ENCODE assay signal across 29 cellular contexts in genomic region chr10:133123050-133123745, GRCh38. TPM values are rescaled to one million over a fixed set of nuclear protein-coding genes. Genes with fewer than 3 reads are reported as not detected.
DNase-seq lines count a peak whose midpoint lies in the region; ATAC-seq lines count a peak whose summit lies in the region.
"Had no signal": no experiment of that assay in that cellular context is flagged by ENCODE, and none has a peak within 500 bp of the region (broad histone marks: within the 10 kb centered on the region; RNA-seq: fewer than 3 reads in every experiment).

No MANE protein-coding gene starts in this region.

- ATAC-seq in activated CD4-positive, alpha-beta T cell treated with anti-CD3 and anti-CD28 coated beads for 36 hours: peak; percentile 76
- peak; percentile 41 to 46 for ATAC-seq in stimulated activated naive B cell treated with anti-CD40 and anti-IgM and Interleukin-4, amounts not matched to agents 10 μg/mL and 1 μg/mL and 100 μg/mL, for 72 hours (replicated peaks)
- ATAC-seq in HG02759 (IDR thresholded peaks at IDR 0.05; ENCODE audit: unreplicated experiment): no peak
- ATAC-seq: gastrocnemius medialis, left colon had no signal

- peaks cover 8% of the 10 kb centered on the region for H3K9me3 Mint-ChIP-seq in activated CD4-positive, alpha-beta T cell treated with anti-CD3 and anti-CD28 coated beads for 36 hours (ENCODE audit: low read depth)
- peaks cover 8 to 10% of the 10 kb centered on the region in 2 donors for H3K9me3 Mint-ChIP-seq in stimulated activated naive B cell treated with anti-CD40 and anti-IgM and Interleukin-4, amounts not matched to agents 10 μg/mL and 1 μg/mL and 100 μg/mL, for 72 hours

- peak; percentile 69 for DNase-seq in activated CD4-positive, alpha-beta T cell treated with anti-CD3 and anti-CD28 coated beads for 36 hours
- no peak for DNase-seq in activated CD4-positive, alpha-beta T cell treated with anti-CD3 and anti-CD28 coated beads for 4 hours
- DNase-seq in stimulated activated CD4-positive, alpha-beta T cell treated with anti-CD3 and anti-CD28 coated beads, Interleukin-1b, Interleukin-23, amount 100 ng/mL, for 48 hours: peak; percentile 30
- DNase-seq in stimulated activated CD4-positive, alpha-beta T cell treated with anti-CD3 and anti-CD28 coated beads, Interleukin-2, amount 100 ng/mL, for 48 hours: no peak
- DNase-seq in inferior parietal cortex (ENCODE audit: extremely low spot score): peak; percentile 7
- no peak for DNase-seq in stimulated activated naive B cell treated with anti-CD40 and anti-IgM and Interleukin-4, amounts not matched to agents 10 μg/mL and 1 μg/mL and 100 μg/mL, for 72 hours
- no peak for DNase-seq in NCI-H526 treated with DMSO at 0.1 percent for 48 hours (lab: John Stamatoyannopoulos, UW)
- DNase-seq: 8988T; activated CD8-positive, alpha-beta memory T cell treated with anti-CD3 and anti-CD28 coated beads, Interleukin-2, amount 50 U/mL, for 4 hours; activated gamma-delta T cell treated with Interleukin-2 at 50 U/mL for 16 hours; Caco-2; effector CD8-positive, alpha-beta T cell; H9; Karpas-422; left colon; NCI-H1048; NCI-H1930; NCI-H446 treated with DMSO at 0.1 percent for 48 hours; nephron progenitor cell; small intestine; T1000 had no signal

- intact Hi-C loops in activated CD4-positive, alpha-beta T cell treated with anti-CD3 and anti-CD28 coated beads for 36 hours (cut with DNase I, micrococcal nuclease): loop anchor here in 1 of 2 experiments (10.0 kb wide), 1 partner anchor 278 kb away; no protein-coding TSS in a partner anchor

- no peak overlapping the region for H3K4me3 Mint-ChIP-seq in activated CD4-positive, alpha-beta T cell treated with anti-CD3 and anti-CD28 coated beads for 36 hours
- H3K4me3 Mint-ChIP-seq in stimulated activated naive B cell treated with anti-CD40 and anti-IgM and Interleukin-4, amounts not matched to agents 10 μg/mL and 1 μg/mL and 100 μg/mL, for 72 hours: no peak overlapping the region
- H3K4me3 Mint-ChIP-seq: H9, mesothelial cell of epicardium, nephron progenitor cell had no signal

- CTCF ChIA-PET in activated CD4-positive, alpha-beta T cell treated with anti-CD3 and anti-CD28 coated beads for 36 hours (lab: Charles Lee): no interaction called here

- POLR2A ChIA-PET in activated CD4-positive, alpha-beta T cell treated with anti-CD3 and anti-CD28 coated beads for 36 hours (lab: Charles Lee): interaction anchor here (0.7 kb wide), 1 partner anchor 273 kb away, joined by 4 read pairs; no protein-coding TSS in a partner anchor

- H3K4me1 Mint-ChIP-seq in activated CD4-positive, alpha-beta T cell treated with anti-CD3 and anti-CD28 coated beads for 36 hours: peaks cover 8% of the 10 kb centered on the region
- peaks cover 5 to 9% of the 10 kb centered on the region in 2 donors for H3K4me1 Mint-ChIP-seq in stimulated activated naive B cell treated with anti-CD40 and anti-IgM and Interleukin-4, amounts not matched to agents 10 μg/mL and 1 μg/mL and 100 μg/mL, for 72 hours

- no peak overlapping the region for H3K27ac Mint-ChIP-seq in activated CD4-positive, alpha-beta T cell treated with anti-CD3 and anti-CD28 coated beads for 36 hours
- no peak overlapping the region for H3K27ac Mint-ChIP-seq in stimulated activated naive B cell treated with anti-CD40 and anti-IgM and Interleukin-4, amounts not matched to agents 10 μg/mL and 1 μg/mL and 100 μg/mL, for 72 hours
- H3K27ac Mint-ChIP-seq: mesothelial cell of epicardium, nephron progenitor cell, progenitor cell of endocrine pancreas had no signal

- H3K36me3 Mint-ChIP-seq in activated CD4-positive, alpha-beta T cell treated with anti-CD3 and anti-CD28 coated beads for 36 hours (ENCODE audit: low read depth): no peaks in the 10 kb centered on the region
- H3K36me3 Mint-ChIP-seq in stimulated activated naive B cell treated with anti-CD40 and anti-IgM and Interleukin-4, amounts not matched to agents 10 μg/mL and 1 μg/mL and 100 μg/mL, for 72 hours: peaks cover 0 to 4% of the 10 kb centered on the region in 2 donors
- H3K36me3 Mint-ChIP-seq: mesothelial cell of epicardium had no signal

- H3K27me3 Mint-ChIP-seq in activated CD4-positive, alpha-beta T cell treated with anti-CD3 and anti-CD28 coated beads for 36 hours: peaks cover 19% of the 10 kb centered on the region
- H3K27me3 Mint-ChIP-seq in stimulated activated naive B cell treated with anti-CD40 and anti-IgM and Interleukin-4, amounts not matched to agents 10 μg/mL and 1 μg/mL and 100 μg/mL, for 72 hours: peaks cover 24 to 47% of the 10 kb centered on the region in 2 donors

RNA-seq across cellular contexts. Expression of gene ADGRA1, which starts 35.5 kb away (rescaled TPM):
- total RNA-seq in activated CD4-positive, alpha-beta T cell treated with anti-CD3 and anti-CD28 coated beads for 36 hours: not detected
- total RNA-seq: Caco-2, Daoy, gastrocnemius medialis, HT-29, left colon, mesothelial cell of epicardium, RPMI7951, suprapubic skin had no signal

RNA-seq across cellular contexts. Expression of gene KNDC1, which starts 36.8 kb away (rescaled TPM):
- total RNA-seq in activated CD4-positive, alpha-beta T cell treated with anti-CD3 and anti-CD28 coated beads for 36 hours: not detected
- total RNA-seq: Daoy, RPMI7951 had no signal

Comparison
In these comparisons a context has a peak if more than half of its experiments do, and no peak if none do; other contexts are left out.
1. DNase-seq: peak in activated CD4-positive, alpha-beta T cell treated with anti-CD3 and anti-CD28 coated beads for 36 hours (single experiment), stimulated activated CD4-positive, alpha-beta T cell treated with anti-CD3 and anti-CD28 coated beads, Interleukin-1b, Interleukin-23, amount 100 ng/mL, for 48 hours (single experiment) and inferior parietal cortex (single experiment); none in activated CD4-positive, alpha-beta T cell treated with anti-CD3 and anti-CD28 coated beads for 4 hours (0 of 2), stimulated activated CD4-positive, alpha-beta T cell treated with anti-CD3 and anti-CD28 coated beads, Interleukin-2, amount 100 ng/mL, for 48 hours (0 of 2), stimulated activated naive B cell treated with anti-CD40 and anti-IgM and Interleukin-4, amounts not matched to agents 10 μg/mL and 1 μg/mL and 100 μg/mL, for 72 hours (single experiment) and NCI-H526 treated with DMSO at 0.1 percent for 48 hours (single experiment).